15 cellular contexts compared by ENCODE assay signal in genomic region chr3:24364359-24364758, GRCh38.
"Had no signal": no experiment of that assay in that cellular context is flagged by ENCODE, and none has a peak within 500 bp of the region (broad histone marks: within the 10 kb centered on the region; RNA-seq: fewer than 3 reads in every experiment).

No MANE protein-coding gene starts in this region.

- H3K27me3 Mint-ChIP-seq: activated B cell treated with CpG ODN at 0.5 μM for 24 hours; activated CD4-positive, alpha-beta memory T cell treated with anti-CD3 and anti-CD28 coated beads for 36 hours; central memory CD8-positive, alpha-beta T cell had no signal

- H3K4me3 ChIP-seq: colonic mucosa, gastrocnemius medialis had no signal

- H3K27ac Mint-ChIP-seq: activated B cell treated with CpG ODN at 0.5 μM for 24 hours; activated CD4-positive, alpha-beta memory T cell treated with anti-CD3 and anti-CD28 coated beads for 36 hours; activated naive CD4-positive, alpha-beta T cell treated with anti-CD3 and anti-CD28 coated beads for 36 hours; T-helper 2 cell treated with Interferon-gamma antibody and Interleukin-4, amounts not matched to agents 5 μg/mL and 100 μg/mL, for 36 hours had no signal

- ATAC-seq: stimulated activated naive CD8-positive, alpha-beta T cell treated with anti-CD3 and anti-CD28 coated beads, Interleukin-15, Interleukin-2, amounts not matched to agents 100 U/mL and 50 U/mL, for 24 hours had no signal

- H3K4me1 Mint-ChIP-seq: activated B cell treated with CpG ODN at 0.5 μM for 24 hours; central memory CD8-positive, alpha-beta T cell had no signal

- H3K4me3 Mint-ChIP-seq: activated B cell treated with CpG ODN at 0.5 μM for 24 hours; activated CD4-positive, alpha-beta memory T cell treated with anti-CD3 and anti-CD28 coated beads for 36 hours; activated naive CD4-positive, alpha-beta T cell treated with anti-CD3 and anti-CD28 coated beads for 36 hours; central memory CD8-positive, alpha-beta T cell; T-helper 2 cell treated with Interferon-gamma antibody and Interleukin-4, amounts not matched to agents 5 μg/mL and 100 μg/mL, for 36 hours had no signal

- H3K36me3 Mint-ChIP-seq: activated CD4-positive, alpha-beta memory T cell treated with anti-CD3 and anti-CD28 coated beads for 36 hours had no signal

- H3K27me3 ChIP-seq: brain microvascular endothelial cell, colonic mucosa, gastrocnemius medialis had no signal

- H3K9me3 Mint-ChIP-seq: activated B cell treated with CpG ODN at 0.5 μM for 24 hours; activated CD4-positive, alpha-beta memory T cell treated with anti-CD3 and anti-CD28 coated beads for 36 hours; activated naive CD4-positive, alpha-beta T cell treated with anti-CD3 and anti-CD28 coated beads for 36 hours; nephron; T-helper 2 cell treated with Interferon-gamma antibody and Interleukin-4, amounts not matched to agents 5 μg/mL and 100 μg/mL, for 36 hours had no signal

- H3K27ac ChIP-seq: brain microvascular endothelial cell had no signal

- DNase-seq: activated B cell treated with CpG ODN at 0.5 μM for 24 hours; activated CD4-positive, alpha-beta memory T cell treated with anti-CD3 and anti-CD28 coated beads for 36 hours; activated CD4-positive, alpha-beta T cell treated with anti-CD3 and anti-CD28 coated beads for 4 hours; activated naive CD4-positive, alpha-beta T cell treated with anti-CD3 and anti-CD28 coated beads for 36 hours; activated T-cell treated with anti-CD3 and anti-CD28 coated beads for 4 hours; brain microvascular endothelial cell; kidney; midbrain; retina; stimulated activated naive CD8-positive, alpha-beta T cell treated with anti-CD3 and anti-CD28 coated beads, Interleukin-15, Interleukin-2, amounts not matched to agents 100 U/mL and 50 U/mL, for 24 hours had no signal

- H3K9me3 ChIP-seq: colonic mucosa, gastrocnemius medialis had no signal

- H3K36me3 ChIP-seq: brain microvascular endothelial cell, colonic mucosa, gastrocnemius medialis had no signal
